1 cellular context compared by ENCODE assay signal in genomic region chr1:203273206-203273868, GRCh38.
TF ChIP-seq lines count a peak whose summit lies in the region.

No MANE protein-coding gene starts in this region.

TF ChIP-seq in K562, 482 proteins besides CTCF, POLR2A, EP300 and RAD21 (continued from another document and continues in another):
- TF ChIP-seq ZNF449 (CRISPR knock-in tag; IDR thresholded peaks at IDR 0.05) (no peak), SP1 (CRISPR knock-in tag; IDR thresholded peaks at IDR 0.05) (peak; percentile 70), HCFC1 (IDR thresholded peaks at IDR 0.05; ENCODE audit: low read depth, low read length) (peak; percentile 39; the same call in 1 of the 2 replicates), YY1 (IDR thresholded peaks at IDR 0.05; ENCODE audit: borderline replicate concordance in 1 of 3, control insufficient read depth in 1 of 3, extremely low read depth in 1 of 3, insufficient read depth in 3 of 3, insufficient read length in 1 of 3, insufficient replicate concordance in 2 of 3, low read depth in 1 of 3, low read length in 2 of 3) (peak in 2 of 3 experiments; percentile 18 to 55), ZBTB17 (CRISPR knock-in tag; IDR thresholded peaks at IDR 0.05) (no peak), E2F1 (CRISPR knock-in tag; IDR thresholded peaks at IDR 0.05) (0 out of 2 replicates have a peak, but pooled peaks have one; percentile 21), ZNF436 (CRISPR knock-in tag; IDR thresholded peaks at IDR 0.05) (no peak), MYC (IDR thresholded peaks at IDR 0.05; ENCODE audit: low read depth, low read length) (peak; percentile 45), MYC (CRISPR knock-in tag; IDR thresholded peaks at IDR 0.05; ENCODE audit: borderline replicate concordance, low read depth) (no peak), POLR3A (IDR thresholded peaks at IDR 0.05; ENCODE audit: borderline replicate concordance, extremely low read depth, insufficient read depth, insufficient read length) (no peak), NCOR1 (IDR thresholded peaks at IDR 0.05) (no peak), ZFP36 (IDR thresholded peaks at IDR 0.05; ENCODE audit: low read depth, low read length, partially characterized antibody) (no peak), ZBTB5 (IDR thresholded peaks at IDR 0.05) (no peak), BRF2 (IDR thresholded peaks at IDR 0.05; ENCODE audit: borderline replicate concordance, insufficient read depth, insufficient read length) (no peak), ZBTB34 (CRISPR knock-in tag; IDR thresholded peaks at IDR 0.05) (no peak; the same call in 1 of the 2 replicates), BDP1 (IDR thresholded peaks at IDR 0.05; ENCODE audit: insufficient read depth, insufficient read length) (no peak), ZBED1 (IDR thresholded peaks at IDR 0.05) (no peak), LEF1 (IDR thresholded peaks at IDR 0.05) (no peak), TBL1XR1 (IDR thresholded peaks at IDR 0.05; ENCODE audit: low read length in 2 of 2) (0 out of 4 replicates have a peak, but pooled peaks of 1 of the 2 experiments have one; percentile 39), ZNF830 (CRISPR knock-in tag; IDR thresholded peaks at IDR 0.05) (no peak), MBD2 (IDR thresholded peaks at IDR 0.05; ENCODE audit: borderline replicate concordance, low read depth) (no peak), ZNF584 (CRISPR knock-in tag; IDR thresholded peaks at IDR 0.05; ENCODE audit: low read depth) (no peak), HDAC1 (IDR thresholded peaks at IDR 0.05) (no peak; a peak in 1 of 4 replicates), U2AF1 (optimal IDR thresholded peaks at IDR 0.05; ENCODE audit: low read depth, low read length) (no peak), ARID3A (IDR thresholded peaks at IDR 0.05; ENCODE audit: borderline replicate concordance, low read depth, low read length) (0 out of 2 replicates have a peak, but pooled peaks have one; percentile 35), ZNF695 (CRISPR knock-in tag; IDR thresholded peaks at IDR 0.05) (peak; percentile 36; the same call in 1 of the 2 replicates), ATF6 (CRISPR knock-in tag; IDR thresholded peaks at IDR 0.05) (no peak), ARID4B (CRISPR knock-in tag; IDR thresholded peaks at IDR 0.05) (peak; percentile 71; the same call in 1 of the 2 replicates), XRCC4 (IDR thresholded peaks at IDR 0.05; ENCODE audit: extremely low read depth, insufficient read depth, insufficient read length) (no peak), TCF7 (IDR thresholded peaks at IDR 0.05; ENCODE audit: borderline replicate concordance) (no peak; the same call in 1 of the 2 replicates), DPF2 (IDR thresholded peaks at IDR 0.05) (peak; percentile 33; the same call in 1 of the 2 replicates), BCLAF1 (IDR thresholded peaks at IDR 0.05; ENCODE audit: borderline replicate concordance in 1 of 2, control insufficient read depth in 1 of 2, low read depth in 2 of 2, low read length in 1 of 2) (no peak), ZNF121 (CRISPR knock-in tag; conservative IDR thresholded peaks at IDR 0.05) (no peak), SOX6 (IDR thresholded peaks at IDR 0.05) (peak; percentile 63; the same call in 1 of the 2 replicates), NUFIP1 (IDR thresholded peaks at IDR 0.05; ENCODE audit: partially characterized antibody) (no peak), SREBF1 (IDR thresholded peaks at IDR 0.05; ENCODE audit: borderline replicate concordance, low read depth, low read length) (no peak), HLTF (IDR thresholded peaks at IDR 0.05) (peak; percentile 61; the same call in 1 of the 2 replicates), MAFG (tag; conservative IDR thresholded peaks at IDR 0.05) (peak; percentile 73)
